17 cellular contexts compared by ENCODE assay signal in the genomic region with DNA sequence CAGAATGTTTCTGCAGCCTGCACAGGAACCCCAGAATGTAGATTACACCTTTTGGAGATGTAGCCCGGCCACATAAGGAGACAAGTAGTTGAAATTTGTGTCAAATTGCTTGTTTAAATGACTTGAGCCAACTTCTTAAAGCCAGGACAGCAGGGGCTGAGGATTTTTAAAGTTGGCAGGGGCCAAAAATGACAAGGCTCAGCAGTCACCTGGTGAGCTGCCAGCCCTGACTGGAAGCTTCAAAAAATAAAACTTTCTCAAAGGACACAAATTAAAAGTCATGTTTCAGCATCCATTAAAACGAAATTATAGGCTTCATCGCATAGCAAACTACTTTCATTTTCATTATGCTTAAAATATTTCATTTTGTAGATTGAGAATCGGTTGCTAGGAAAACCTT.
DNase-seq lines count a peak whose midpoint lies in the region; ATAC-seq and TF ChIP-seq lines count a peak whose summit lies in the region.
"Had no signal": no experiment of that assay in that cellular context is flagged by ENCODE, and none has a peak within 500 bp of the region (broad histone marks: within the 10 kb centered on the region; RNA-seq: fewer than 3 reads in every experiment).

No MANE protein-coding gene starts in this region.

- H4K20me1 ChIP-seq in OCI-LY3 (ENCODE audit: insufficient read depth, low read length) (no peaks in the 10 kb centered on the region), fibroblast of lung (ENCODE audit: control insufficient read depth, extremely low read depth, insufficient read depth, low read length) (no peaks in the 10 kb centered on the region)

- H3K4me3 Mint-ChIP-seq in activated naive CD4-positive, alpha-beta T cell treated with anti-CD3 and anti-CD28 coated beads, Interleukin-2, amount 50 U/mL, for 24 hours = peak overlapping the region; percentile 4
- H3K4me3 Mint-ChIP-seq in activated naive CD4-positive, alpha-beta T cell treated with anti-CD3 and anti-CD28 coated beads for 36 hours = no peak overlapping the region
- no peak overlapping the region for H3K4me3 Mint-ChIP-seq in stimulated activated naive B cell treated with anti-CD40 and anti-IgM and Interleukin-4, amounts not matched to agents 10 μg/mL and 1 μg/mL and 100 μg/mL, for 72 hours
- H3K4me3 Mint-ChIP-seq: GM23338 had no signal

- H3K4me1 Mint-ChIP-seq in activated naive CD4-positive, alpha-beta T cell treated with anti-CD3 and anti-CD28 coated beads, Interleukin-2, amount 50 U/mL, for 24 hours = no peaks in the 10 kb centered on the region
- peaks cover 4% of the 10 kb centered on the region for H3K4me1 Mint-ChIP-seq in activated naive CD4-positive, alpha-beta T cell treated with anti-CD3 and anti-CD28 coated beads for 36 hours (ENCODE audit: low read depth)
- H3K4me1 Mint-ChIP-seq in stimulated activated naive B cell treated with anti-CD40 and anti-IgM and Interleukin-4, amounts not matched to agents 10 μg/mL and 1 μg/mL and 100 μg/mL, for 72 hours = no peaks in the 10 kb centered on the region

- H3K9me3 ChIP-seq in OCI-LY3 (ENCODE audit: insufficient read depth, low read length) = no peaks in the 10 kb centered on the region
- H3K9me3 ChIP-seq in fibroblast of lung (ENCODE audit: control insufficient read depth, insufficient read depth, low read depth, low read length) = no peaks in the 10 kb centered on the region
- no peaks in the 10 kb centered on the region for H3K9me3 ChIP-seq in upper lobe of left lung

- H3K27ac Mint-ChIP-seq in activated naive CD4-positive, alpha-beta T cell treated with anti-CD3 and anti-CD28 coated beads, Interleukin-2, amount 50 U/mL, for 24 hours = no peak overlapping the region
- H3K27ac Mint-ChIP-seq in activated naive CD4-positive, alpha-beta T cell treated with anti-CD3 and anti-CD28 coated beads for 36 hours = no peak overlapping the region
- peak overlapping the region; percentile 48 for H3K27ac Mint-ChIP-seq in stimulated activated naive B cell treated with anti-CD40 and anti-IgM and Interleukin-4, amounts not matched to agents 10 μg/mL and 1 μg/mL and 100 μg/mL, for 72 hours
- H3K27ac Mint-ChIP-seq: activated naive CD4-positive, alpha-beta T cell treated with anti-CD3 and anti-CD28 coated beads, Interleukin-2, amount 50 U/mL, for 72 hours; GM23338 had no signal

- TF ChIP-seq EP300 in upper lobe of left lung (IDR thresholded peaks at IDR 0.05) = no peak

- TF ChIP-seq CTCF in OCI-LY3 (IDR thresholded peaks at IDR 0.05; ENCODE audit: low read depth, low read length) (no peak), fibroblast of lung (conservative IDR thresholded peaks at IDR 0.05 in 1 of 2, IDR thresholded peaks at IDR 0.05 in 1 of 2; ENCODE audit: low read depth in 1 of 2, low read length in 2 of 2) (no peak), upper lobe of left lung (IDR thresholded peaks at IDR 0.05) (no peak)

- H3K9ac ChIP-seq in OCI-LY3 (ENCODE audit: low read length) (no peak overlapping the region), fibroblast of lung (ENCODE audit: insufficient read depth, low read length) (no peak overlapping the region)

- H3K36me3 Mint-ChIP-seq in activated naive CD4-positive, alpha-beta T cell treated with anti-CD3 and anti-CD28 coated beads, Interleukin-2, amount 50 U/mL, for 24 hours = no peaks in the 10 kb centered on the region
- no peaks in the 10 kb centered on the region for H3K36me3 Mint-ChIP-seq in activated naive CD4-positive, alpha-beta T cell treated with anti-CD3 and anti-CD28 coated beads for 36 hours (ENCODE audit: low read depth)
- H3K36me3 Mint-ChIP-seq in stimulated activated naive B cell treated with anti-CD40 and anti-IgM and Interleukin-4, amounts not matched to agents 10 μg/mL and 1 μg/mL and 100 μg/mL, for 72 hours = no peaks in the 10 kb centered on the region
- H3K36me3 Mint-ChIP-seq: activated naive CD4-positive, alpha-beta T cell treated with anti-CD3 and anti-CD28 coated beads, Interleukin-2, amount 50 U/mL, for 72 hours had no signal

- TF ChIP-seq POLR2A in upper lobe of left lung (IDR thresholded peaks at IDR 0.05) = no peak

- H3K4me3 ChIP-seq in OCI-LY3 (ENCODE audit: low read length) (no peak overlapping the region), fibroblast of lung (replicated peaks in 1 of 4; ENCODE audit: control extremely low read depth in 1 of 4, insufficient read depth in 1 of 4, low read depth in 3 of 4, low read length in 4 of 4) (peak overlapping the region; percentile 1 to 53 (median 36)), upper lobe of left lung (no peak overlapping the region)
- H3K4me3 ChIP-seq: GM23338 had no signal

- WGBS in upper lobe of left lung, 2 donors = 45 to 59% methylated on average over 4 of the region's 4 CpGs

- H3K27me3 Mint-ChIP-seq in activated naive CD4-positive, alpha-beta T cell treated with anti-CD3 and anti-CD28 coated beads, Interleukin-2, amount 50 U/mL, for 24 hours = no peaks in the 10 kb centered on the region
- H3K27me3 Mint-ChIP-seq in activated naive CD4-positive, alpha-beta T cell treated with anti-CD3 and anti-CD28 coated beads for 36 hours (ENCODE audit: low read depth) = peaks cover 2% of the 10 kb centered on the region
- no peaks in the 10 kb centered on the region for H3K27me3 Mint-ChIP-seq in stimulated activated naive B cell treated with anti-CD40 and anti-IgM and Interleukin-4, amounts not matched to agents 10 μg/mL and 1 μg/mL and 100 μg/mL, for 72 hours

- H3K4me2 ChIP-seq in OCI-LY3 (ENCODE audit: low read length) (peak overlapping the region; percentile 4; the same call in 1 of the 2 replicates), fibroblast of lung (ENCODE audit: extremely low read depth, insufficient read depth, low read length) (peak overlapping the region; percentile 17)
- H3K4me2 ChIP-seq: GM23338 had no signal

- intact Hi-C loops in activated naive CD4-positive, alpha-beta T cell treated with anti-CD3 and anti-CD28 coated beads for 36 hours (cut with micrococcal nuclease) = no loop called here

- H3K27me3 ChIP-seq in OCI-LY3 (ENCODE audit: low read depth, low read length) = peaks cover 32% of the 10 kb centered on the region
- H3K27me3 ChIP-seq in fibroblast of lung (ENCODE audit: control insufficient read depth, insufficient read depth, low read length) = no peaks in the 10 kb centered on the region
- no peaks in the 10 kb centered on the region for H3K27me3 ChIP-seq in upper lobe of left lung

- H2AFZ ChIP-seq in OCI-LY3 (ENCODE audit: low read depth, low read length) (no peak overlapping the region), fibroblast of lung (ENCODE audit: low read length) (no peak overlapping the region)
- H2AFZ ChIP-seq: GM23338 had no signal

- H3K36me3 ChIP-seq in OCI-LY3 (replicated peaks; ENCODE audit: low read depth, low read length) (no peaks in the 10 kb centered on the region), fibroblast of lung (ENCODE audit: control insufficient read depth, insufficient read depth, low read length) (no peaks in the 10 kb centered on the region), upper lobe of left lung (no peaks in the 10 kb centered on the region)

- H3K4me1 ChIP-seq in OCI-LY3 (ENCODE audit: low read length) (no peaks in the 10 kb centered on the region), fibroblast of lung (ENCODE audit: control insufficient read depth, extremely low read depth, insufficient read depth, low read length) (peaks cover under 1% of the 10 kb centered on the region), upper lobe of left lung (no peaks in the 10 kb centered on the region)

- CTCF ChIA-PET in activated naive CD4-positive, alpha-beta T cell treated with anti-CD3 and anti-CD28 coated beads for 36 hours (lab: Charles Lee) = no interaction called here

- H3K27ac ChIP-seq in OCI-LY3 (ENCODE audit: low read length) = no peak overlapping the region
- no peak overlapping the region for H3K27ac ChIP-seq in fibroblast of lung (ENCODE audit: insufficient read depth, low read length)
- H3K27ac ChIP-seq in upper lobe of left lung = no peak overlapping the region

- ATAC-seq in stimulated activated naive B cell treated with anti-CD40 and anti-IgM and Interleukin-4, amounts not matched to agents 10 μg/mL and 1 μg/mL and 100 μg/mL, for 72 hours (replicated peaks) = no peak
- ATAC-seq in upper lobe of left lung (ENCODE audit: low FRiP score in 2 of 2) = no peak
- ATAC-seq: activated naive CD4-positive, alpha-beta T cell treated with anti-CD3 and anti-CD28 coated beads, Interleukin-2, amount 50 U/mL, for 72 hours; left lobe of liver had no signal

- no peaks in the 10 kb centered on the region for H3K79me2 ChIP-seq in OCI-LY3 (ENCODE audit: low read length)
- no peaks in the 10 kb centered on the region for H3K79me2 ChIP-seq in fibroblast of lung (ENCODE audit: control insufficient read depth, insufficient read depth, low read length)

- DNase-seq in activated naive CD4-positive, alpha-beta T cell treated with anti-CD3 and anti-CD28 coated beads for 36 hours = no peak
- DNase-seq in fibroblast of lung (ENCODE audit: low read depth in 2 of 2) (peak in 1 of 2 donors; percentile 18), amygdala (lab: John Stamatoyannopoulos, UW) (no peak), upper lobe of left lung (no peak)
- DNase-seq in stimulated activated naive B cell treated with anti-CD40 and anti-IgM and Interleukin-4, amounts not matched to agents 10 μg/mL and 1 μg/mL and 100 μg/mL, for 72 hours = no peak
- DNase-seq in activated CD4-positive, alpha-beta T cell treated with anti-CD3 and anti-CD28 coated beads, Interleukin-2, amount 50 U/mL, for 48 hours = no peak
- DNase-seq: activated CD4-positive, alpha-beta T cell treated with anti-CD3 and anti-CD28 coated beads for 4 hours; effector CD4-positive, alpha-beta T cell; KG1; NCI-H1417 treated with DMSO at 0.1 percent for 48 hours; SHP77; small intestine had no signal

- peaks cover 6% of the 10 kb centered on the region for H3K9me3 Mint-ChIP-seq in activated naive CD4-positive, alpha-beta T cell treated with anti-CD3 and anti-CD28 coated beads, Interleukin-2, amount 50 U/mL, for 24 hours
- H3K9me3 Mint-ChIP-seq in activated naive CD4-positive, alpha-beta T cell treated with anti-CD3 and anti-CD28 coated beads for 36 hours = peaks cover under 1% of the 10 kb centered on the region
- H3K9me3 Mint-ChIP-seq in stimulated activated naive B cell treated with anti-CD40 and anti-IgM and Interleukin-4, amounts not matched to agents 10 μg/mL and 1 μg/mL and 100 μg/mL, for 72 hours = peaks cover 0 to 8% of the 10 kb centered on the region in 2 donors
- H3K9me3 Mint-ChIP-seq: GM23338 had no signal

Comparison
In these comparisons a context has a peak if more than half of its experiments do, and no peak if none do; other contexts are left out.
1. H3K4me3 ChIP-seq: peak in fibroblast of lung (4 of 4); none in OCI-LY3 (single experiment) and upper lobe of left lung (0 of 4).